Comparison of ENCODE assay signal across 15 cellular contexts in genomic region chr5:107951322-107951721, GRCh38.
DNase-seq lines count a peak whose midpoint lies in the region; TF ChIP-seq lines count a peak whose summit lies in the region.
"Had no signal": no experiment of that assay in that cellular context is flagged by ENCODE, and none has a peak within 500 bp of the region (broad histone marks: within the 10 kb centered on the region; RNA-seq: fewer than 3 reads in every experiment).

No MANE protein-coding gene starts in this region.

- TF ChIP-seq CTCF in nephron progenitor cell (IDR thresholded peaks at IDR 0.05), result no peak

- H3K27me3 Mint-ChIP-seq in nephron progenitor cell (ENCODE audit: low read depth, poor library complexity) (no peaks in the 10 kb centered on the region), immature natural killer cell (ENCODE audit: low read depth in 3 of 3) (peaks cover 0 to 2% (median 0%) of the 10 kb centered on the region in 3 donors)

- H3K9me3 Mint-ChIP-seq in nephron progenitor cell, result no peaks in the 10 kb centered on the region
- H3K9me3 Mint-ChIP-seq in immature natural killer cell, result no peaks in the 10 kb centered on the region
- H3K9me3 Mint-ChIP-seq: HFFc6 had no signal

- H3K4me1 Mint-ChIP-seq in nephron progenitor cell (peaks cover 37% of the 10 kb centered on the region), immature natural killer cell (peaks cover 5 to 8% of the 10 kb centered on the region in 2 donors)

- H3K36me3 Mint-ChIP-seq in nephron progenitor cell (ENCODE audit: low read depth) (no peaks in the 10 kb centered on the region), immature natural killer cell (peaks cover 0 to 6% (median 6%) of the 10 kb centered on the region in 3 donors)

- H3K4me3 Mint-ChIP-seq in nephron progenitor cell, result no peak overlapping the region
- H3K4me3 Mint-ChIP-seq in immature natural killer cell, result no peak overlapping the region
- H3K4me3 Mint-ChIP-seq: HFFc6 had no signal

- H3K27ac Mint-ChIP-seq in nephron progenitor cell (peak overlapping the region; percentile 34), immature natural killer cell (no peak overlapping the region)
- H3K27ac Mint-ChIP-seq: HFFc6 had no signal

- peak; percentile 42 for DNase-seq in NCI-H82 (lab: John Stamatoyannopoulos, UW)
- DNase-seq in NCI-H82 treated with DMSO at 0.1 percent for 48 hours (lab: John Stamatoyannopoulos, UW; ENCODE audit: unreplicated experiment), result no peak
- DNase-seq in DMS79 (lab: John Stamatoyannopoulos, UW), result peak; percentile 11
- peak; percentile 71 for DNase-seq in NCI-H69 (lab: John Stamatoyannopoulos, UW)
- no peak for DNase-seq in nephron progenitor cell
- no peak for DNase-seq in activated gamma-delta T cell (lab: John Stamatoyannopoulos, UW)
- DNase-seq in RPMI8226, result no peak
- DNase-seq in immature natural killer cell, result no peak
- DNase-seq: HFFc6, NCI-H1048, NCI-H1436 treated with DMSO at 0.1 percent for 48 hours, NCI-H2081, NCI-H226, NCI-H526 treated with DMSO at 0.1 percent for 48 hours, PC-3 had no signal

Comparison
In these comparisons a context has a peak if more than half of its experiments do, and no peak if none do; other contexts are left out.
1. DNase-seq: peak in NCI-H82 (single experiment), DMS79 (single experiment) and NCI-H69 (single experiment); none in NCI-H82 treated with DMSO at 0.1 percent for 48 hours (single experiment), nephron progenitor cell (single experiment), activated gamma-delta T cell (single experiment), RPMI8226 (single experiment) and immature natural killer cell (0 of 3).